ENCODE assay signal across 13 cellular contexts in genomic region chr7:134920026-134920758, GRCh38.
DNase-seq lines count a peak whose midpoint lies in the region; ATAC-seq, FAIRE-seq and TF ChIP-seq lines count a peak whose summit lies in the region.
"Had no signal": no experiment of that assay in that cellular context is flagged by ENCODE, and none has a peak within 500 bp of the region (broad histone marks: within the 10 kb centered on the region; RNA-seq: fewer than 3 reads in every experiment).

No MANE protein-coding gene starts in this region.

- no peak overlapping the region for H2AFZ ChIP-seq in astrocyte (ENCODE audit: low read depth, low read length)

- H3K79me2 ChIP-seq in astrocyte (ENCODE audit: insufficient read depth, low read length), result peaks cover 98% of the 10 kb centered on the region

- H3K27me3 Mint-ChIP-seq in astrocyte (ENCODE audit: low read depth, unreplicated experiment) (no peaks in the 10 kb centered on the region), nephron (ENCODE audit: low read depth) (no peaks in the 10 kb centered on the region), glutamatergic neuron (ENCODE audit: unreplicated experiment) (no peaks in the 10 kb centered on the region)

- 86% methylated on average over 2 of the region's 2 CpGs for WGBS in right lobe of liver (ENCODE audit: insufficient coverage, low coverage, low lambda C conversion rate, missing lambda C conversion rate)

- no peaks in the 10 kb centered on the region for H3K27me3 ChIP-seq in astrocyte (ENCODE audit: insufficient read depth, low read length)
- H3K27me3 ChIP-seq in right lobe of liver, result no peaks in the 10 kb centered on the region

- H3K4me3 ChIP-seq in HEK293 (ENCODE audit: low read depth, low read length) (no peak overlapping the region), astrocyte (ENCODE audit: insufficient read depth, low read depth, low read length) (no peak overlapping the region), right lobe of liver (no peak overlapping the region)

- no peak overlapping the region for H3K27ac ChIP-seq in HEK293 (ENCODE audit: extremely low read depth, low read depth, low read length)
- H3K27ac ChIP-seq in astrocyte (ENCODE audit: low read depth, low read length), result peak overlapping the region; percentile 57
- H3K27ac ChIP-seq in right lobe of liver, result no peak overlapping the region

- H3K36me3 Mint-ChIP-seq in astrocyte (ENCODE audit: low read depth, unreplicated experiment) (peaks cover 21% of the 10 kb centered on the region), nephron (ENCODE audit: low read depth) (peaks cover 49% of the 10 kb centered on the region), glutamatergic neuron (ENCODE audit: unreplicated experiment) (peaks cover 3% of the 10 kb centered on the region)

- peak overlapping the region; percentile 42 for H3K4me3 Mint-ChIP-seq in astrocyte (ENCODE audit: unreplicated experiment)
- H3K4me3 Mint-ChIP-seq in nephron, result no peak overlapping the region
- no peak overlapping the region for H3K4me3 Mint-ChIP-seq in glutamatergic neuron (ENCODE audit: unreplicated experiment)

- intact Hi-C loops in right lobe of liver (cut with DNase I), result no loop called here

- no peaks in the 10 kb centered on the region for H3K4me1 ChIP-seq in HEK293 (ENCODE audit: control insufficient read depth, insufficient read depth, low read length)
- H3K4me1 ChIP-seq in astrocyte (ENCODE audit: insufficient read depth, low read length), result peaks cover 30% of the 10 kb centered on the region
- H3K4me1 ChIP-seq in right lobe of liver, result no peaks in the 10 kb centered on the region

- H3K4me1 Mint-ChIP-seq in astrocyte (ENCODE audit: low read depth, unreplicated experiment) (peaks cover 52% of the 10 kb centered on the region), nephron (peaks cover 25% of the 10 kb centered on the region), glutamatergic neuron (ENCODE audit: low read depth, unreplicated experiment) (no peaks in the 10 kb centered on the region)

- no peaks in the 10 kb centered on the region for H3K9me3 Mint-ChIP-seq in astrocyte (ENCODE audit: unreplicated experiment)
- H3K9me3 Mint-ChIP-seq in nephron, result peaks cover 2% of the 10 kb centered on the region
- no peaks in the 10 kb centered on the region for H3K9me3 Mint-ChIP-seq in glutamatergic neuron (ENCODE audit: unreplicated experiment)

- no peak for TF ChIP-seq POLR2A in right lobe of liver (IDR thresholded peaks at IDR 0.05)

- DNase-seq in ELR (ENCODE audit: low read depth) (peak; percentile 77), astrocyte (ENCODE audit: low read depth) (peak; percentile 79), KBM-7 (no peak), right lobe of liver (no peak), NCI-H1092 (lab: John Stamatoyannopoulos, UW) (no peak), glutamatergic neuron (no peak)
- DNase-seq: activated CD4-positive, CD25-positive, alpha-beta regulatory T cell treated with anti-CD3 and anti-CD28 coated beads, Interleukin-2, amount 50 U/mL, for 72 hours; left cardiac atrium; NCI-H446; stimulated activated CD4-positive, alpha-beta T cell treated with anti-CD3 and anti-CD28 coated beads, Interleukin-2, amount 100 ng/mL, for 24 hours had no signal

- peaks cover 84% of the 10 kb centered on the region for H4K20me1 ChIP-seq in astrocyte (ENCODE audit: insufficient read depth, low read length)

- POLR2A ChIA-PET in HEK293 (lab: Yijun Ruan, JAX), result no interaction called here

- no peak for ATAC-seq in right lobe of liver

- no peaks in the 10 kb centered on the region for H3K9me3 ChIP-seq in HEK293 (ENCODE audit: control insufficient read depth, insufficient read depth, low read depth, low read length)
- no peaks in the 10 kb centered on the region for H3K9me3 ChIP-seq in astrocyte (ENCODE audit: insufficient read depth, low read depth, low read length)
- no peaks in the 10 kb centered on the region for H3K9me3 ChIP-seq in right lobe of liver

- H3K27ac Mint-ChIP-seq in astrocyte (ENCODE audit: unreplicated experiment) (peak overlapping the region; percentile 63), nephron (peak overlapping the region in 2 of 3 experiments; percentile 21 to 63), glutamatergic neuron (ENCODE audit: unreplicated experiment) (no peak overlapping the region)

- in situ Hi-C loops in KBM-7 (cut with MboI; ENCODE audit: low pct_unique_long_range_greater_than_20kb, low sequenced_read_pairs), result no loop called here

- FAIRE-seq in astrocyte (lab: Jason Lieb, UNC), result no peak
- FAIRE-seq: G401.6 had no signal

- CTCF ChIA-PET in HEK293 (lab: Yijun Ruan, JAX), result interaction anchor here (0.6 kb wide), 1 partner anchor 230 kb away, joined by 3 read pairs; no protein-coding TSS in a partner anchor

- peak overlapping the region; percentile 9 for H3K9ac ChIP-seq in astrocyte (ENCODE audit: low read length)

- peak overlapping the region; percentile 41 for H3K4me2 ChIP-seq in astrocyte (ENCODE audit: low read length)

- H3K36me3 ChIP-seq in HEK293 (ENCODE audit: control insufficient read depth in 2 of 2, insufficient read depth in 1 of 2, low read length in 2 of 2) (no peaks in the 10 kb centered on the region), astrocyte (ENCODE audit: insufficient read depth, low read length) (peaks cover 38% of the 10 kb centered on the region), right lobe of liver (no peaks in the 10 kb centered on the region)

- TF ChIP-seq CTCF in HEK293 (tag by site-specific recombination; IDR thresholded peaks at IDR 0.05), result no peak
- TF ChIP-seq CTCF in astrocyte (IDR thresholded peaks at IDR 0.05; ENCODE audit: insufficient read depth, low read depth, low read length), result no peak
- no peak for TF ChIP-seq CTCF in nephron (IDR thresholded peaks at IDR 0.05; ENCODE audit: unreplicated experiment in 3 of 3)
- no peak for TF ChIP-seq CTCF in right lobe of liver (IDR thresholded peaks at IDR 0.05)
- no peak for TF ChIP-seq CTCF in glutamatergic neuron (IDR thresholded peaks at IDR 0.05; ENCODE audit: partially characterized antibody, unreplicated experiment)

TF ChIP-seq in HEK293, 187 proteins besides CTCF, POLR2A, EP300 and RAD21 (continues in another document):
- TF ChIP-seq KLF16 (tag by site-specific recombination; IDR thresholded peaks at IDR 0.05), result no peak
- TF ChIP-seq ZNF239 (tag by site-specific recombination; IDR thresholded peaks at IDR 0.05), result no peak
- TF ChIP-seq ZBTB11 (tag by site-specific recombination; conservative IDR thresholded peaks at IDR 0.05; ENCODE audit: low read depth), result no peak
- TF ChIP-seq GFI1B (tag by site-specific recombination; IDR thresholded peaks at IDR 0.05), result 0 out of 2 replicates have a peak, but pooled peaks have one; percentile 39
- TF ChIP-seq ZEB2 (tag by site-specific recombination; IDR thresholded peaks at IDR 0.05), result 0 out of 2 replicates have a peak, but pooled peaks have one; percentile 15
- 0 out of 2 replicates have a peak, but pooled peaks have one; percentile 9 for TF ChIP-seq FEZF1 (tag by site-specific recombination; IDR thresholded peaks at IDR 0.05)
- no peak for TF ChIP-seq ZNF416 (tag by site-specific recombination; IDR thresholded peaks at IDR 0.05)
- TF ChIP-seq PRDM4 (tag by site-specific recombination; IDR thresholded peaks at IDR 0.05), result no peak

Comparison
In these comparisons a context has a peak if more than half of its experiments do, and no peak if none do; other contexts are left out.
1. DNase-seq: peak in ELR (single experiment) and astrocyte (single experiment); none in KBM-7 (single experiment), right lobe of liver (0 of 3), NCI-H1092 (single experiment) and glutamatergic neuron (single experiment).